In genomic region chr1:198934901-198935301, GRCh38 we compare ENCODE assay signal across 8 cellular contexts.
A peak's percentile ranks its signal among the peaks of the same experiment; 100 is the strongest.
DNase-seq lines count a peak whose midpoint lies in the region; ATAC-seq, FAIRE-seq and TF ChIP-seq lines count a peak whose summit lies in the region.

No MANE protein-coding gene starts in this region.

- peak; percentile 16 for ATAC-seq in GM21737 (IDR thresholded peaks at IDR 0.05; ENCODE audit: unreplicated experiment)

- H3K4me3 Mint-ChIP-seq in osteocyte (ENCODE audit: unreplicated experiment) = no peak overlapping the region

- no peaks in the 10 kb centered on the region for H3K9me3 Mint-ChIP-seq in osteocyte (ENCODE audit: unreplicated experiment)

- no peaks in the 10 kb centered on the region for H3K27me3 Mint-ChIP-seq in osteocyte (ENCODE audit: unreplicated experiment)

- FAIRE-seq in urothelium cell line (lab: Jason Lieb, UNC) = no peak

- DNase-seq in DMS153 treated with DMSO at 0.1 percent for 48 hours (lab: John Stamatoyannopoulos, UW; ENCODE audit: unreplicated experiment) (peak; percentile 54), NCI-H446 treated with DMSO at 0.1 percent for 48 hours (lab: John Stamatoyannopoulos, UW) (peak; percentile 80), globus pallidus (ENCODE audit: low spot score) (peak; percentile 43), urothelium cell line (ENCODE audit: low spot score) (no peak), osteocyte (ENCODE audit: extremely low spot score, unreplicated experiment) (no peak)
- DNase-seq in activated CD8-positive, alpha-beta memory T cell treated with anti-CD3 and anti-CD28 coated beads, Interleukin-2, amount 50 U/mL, for 24 hours (ENCODE audit: extremely low read depth) = peak; percentile 13
- DNase-seq in stimulated activated CD8-positive, alpha-beta memory T cell treated with anti-CD3 and anti-CD28 coated beads, Interleukin-2, amount 100 ng/mL, for 1 hour (ENCODE audit: low read depth in 2 of 2) = peak; percentile 37 to 39

- TF ChIP-seq CTCF in osteocyte (IDR thresholded peaks at IDR 0.05) = no peak

- H3K4me1 Mint-ChIP-seq in osteocyte (ENCODE audit: unreplicated experiment) = peaks cover 34% of the 10 kb centered on the region

- no peak overlapping the region for H3K27ac Mint-ChIP-seq in osteocyte (ENCODE audit: unreplicated experiment)

- H3K36me3 Mint-ChIP-seq in osteocyte (ENCODE audit: unreplicated experiment) = peaks cover 9% of the 10 kb centered on the region

Comparison
In these comparisons a context has a peak if more than half of its experiments do, and no peak if none do; other contexts are left out.
1. DNase-seq: peak in DMS153 treated with DMSO at 0.1 percent for 48 hours (single experiment), NCI-H446 treated with DMSO at 0.1 percent for 48 hours (single experiment), activated CD8-positive, alpha-beta memory T cell treated with anti-CD3 and anti-CD28 coated beads, Interleukin-2, amount 50 U/mL, for 24 hours (single experiment), globus pallidus (single experiment) and stimulated activated CD8-positive, alpha-beta memory T cell treated with anti-CD3 and anti-CD28 coated beads, Interleukin-2, amount 100 ng/mL, for 1 hour (2 of 2); none in urothelium cell line (single experiment) and osteocyte (single experiment).